ENCODE assay signal across 13 cellular contexts in genomic region chr19:1810439-1811160, GRCh38. TPM values are rescaled to one million over a fixed set of nuclear protein-coding genes. Genes with fewer than 3 reads are reported as not detected.
DNase-seq lines count a peak whose midpoint lies in the region; ATAC-seq, FAIRE-seq and TF ChIP-seq lines count a peak whose summit lies in the region.
"Had no signal": no experiment of that assay in that cellular context is flagged by ENCODE, and none has a peak within 500 bp of the region (broad histone marks: within the 10 kb centered on the region; RNA-seq: fewer than 3 reads in every experiment).

No MANE protein-coding gene starts in this region.

- no peak overlapping the region for H3K4me2 ChIP-seq in astrocyte (ENCODE audit: low read length)
- no peak overlapping the region for H3K4me2 ChIP-seq in neural progenitor cell

- peak overlapping the region in 6 of 7 donors; percentile 41 to 84 (median 50) for H3K27ac Mint-ChIP-seq in CD4-positive, alpha-beta memory T cell
- no peak overlapping the region for H3K27ac Mint-ChIP-seq in astrocyte (ENCODE audit: unreplicated experiment)
- H3K27ac Mint-ChIP-seq in neural progenitor cell, result no peak overlapping the region

- no peak for TF ChIP-seq CTCF in astrocyte (IDR thresholded peaks at IDR 0.05; ENCODE audit: insufficient read depth, low read depth, low read length)
- no peak for TF ChIP-seq CTCF in neural progenitor cell (IDR thresholded peaks at IDR 0.05)

- H3K36me3 Mint-ChIP-seq in CD4-positive, alpha-beta memory T cell, result peaks cover 3 to 12% of the 10 kb centered on the region in 2 donors
- H3K36me3 Mint-ChIP-seq in astrocyte (ENCODE audit: low read depth, unreplicated experiment), result peaks cover 4% of the 10 kb centered on the region
- no peaks in the 10 kb centered on the region for H3K36me3 Mint-ChIP-seq in neural progenitor cell

- H3K27me3 ChIP-seq in CD4-positive, alpha-beta memory T cell (ENCODE audit: insufficient read depth, low read length), result no peaks in the 10 kb centered on the region
- no peaks in the 10 kb centered on the region for H3K27me3 ChIP-seq in astrocyte (ENCODE audit: insufficient read depth, low read length)
- H3K27me3 ChIP-seq in neural progenitor cell, result peaks cover 17% of the 10 kb centered on the region

- H3K9ac ChIP-seq in astrocyte (ENCODE audit: low read length), result no peak overlapping the region
- H3K9ac ChIP-seq in neural progenitor cell, result no peak overlapping the region

- no peaks in the 10 kb centered on the region for H3K79me2 ChIP-seq in astrocyte (ENCODE audit: insufficient read depth, low read length)
- H3K79me2 ChIP-seq in neural progenitor cell (ENCODE audit: low read depth), result no peaks in the 10 kb centered on the region

- peak overlapping the region; percentile 17 to 87 (median 43) for H3K4me3 Mint-ChIP-seq in CD4-positive, alpha-beta memory T cell
- H3K4me3 Mint-ChIP-seq in astrocyte (ENCODE audit: unreplicated experiment), result peak overlapping the region; percentile 67
- H3K4me3 Mint-ChIP-seq in neural progenitor cell, result peak overlapping the region; percentile 35

- no peak overlapping the region for H3K27ac ChIP-seq in CD4-positive, alpha-beta memory T cell (ENCODE audit: low read depth, low read length)
- H3K27ac ChIP-seq in KOPT-K1 (ENCODE audit: low read depth, low read length, poor library complexity, severe bottlenecking) (peak overlapping the region; percentile 58), astrocyte (ENCODE audit: low read depth, low read length) (no peak overlapping the region), neural progenitor cell (no peak overlapping the region)
- H3K27ac ChIP-seq: SJCRH30 had no signal

- no peaks in the 10 kb centered on the region for H3K27me3 Mint-ChIP-seq in CD4-positive, alpha-beta memory T cell
- H3K27me3 Mint-ChIP-seq in astrocyte (ENCODE audit: low read depth, unreplicated experiment) (peaks cover 6% of the 10 kb centered on the region), neural progenitor cell (ENCODE audit: insufficient read depth, low read depth) (peaks cover 17% of the 10 kb centered on the region)

- no peaks in the 10 kb centered on the region for H4K20me1 ChIP-seq in astrocyte (ENCODE audit: insufficient read depth, low read length)
- H4K20me1 ChIP-seq in neural progenitor cell (ENCODE audit: low read depth), result peaks cover 11% of the 10 kb centered on the region

- no peaks in the 10 kb centered on the region for H3K9me3 Mint-ChIP-seq in CD4-positive, alpha-beta memory T cell
- H3K9me3 Mint-ChIP-seq in astrocyte (ENCODE audit: unreplicated experiment) (peaks cover 2% of the 10 kb centered on the region), neural progenitor cell (no peaks in the 10 kb centered on the region)

- peaks cover 10 to 15% (median 11%) of the 10 kb centered on the region in 4 donors for H3K4me1 Mint-ChIP-seq in CD4-positive, alpha-beta memory T cell
- H3K4me1 Mint-ChIP-seq in astrocyte (ENCODE audit: low read depth, unreplicated experiment) (no peaks in the 10 kb centered on the region), neural progenitor cell (peaks cover 12% of the 10 kb centered on the region)

- POLR2A ChIA-PET in CD4-positive, alpha-beta memory T cell (lab: Charles Lee; ENCODE audit: partially characterized antibody), result interaction anchor here (1.0 to 1.1 kb wide), 2 partner anchors 16 to 21 kb away, joined by 3 read pairs; no protein-coding TSS in a partner anchor

- no peak overlapping the region for H3K4me3 ChIP-seq in CD4-positive, alpha-beta memory T cell (ENCODE audit: low read length in 2 of 2)
- H3K4me3 ChIP-seq in astrocyte (ENCODE audit: insufficient read depth, low read depth, low read length) (no peak overlapping the region), neural progenitor cell (no peak overlapping the region)
- H3K4me3 ChIP-seq: SJCRH30 had no signal

- DNase-seq in CD4-positive, alpha-beta memory T cell, result no peak
- DNase-seq in astrocyte (ENCODE audit: low read depth) (no peak), neural progenitor cell (ENCODE audit: low spot score) (no peak), glomerular visceral epithelial cell (ENCODE audit: extremely low spot score) (no peak), GM19239 (ENCODE audit: insufficient read length, low spot score) (no peak), DMS114 treated with DMSO at 0.1 percent for 48 hours (lab: John Stamatoyannopoulos, UW; ENCODE audit: unreplicated experiment) (no peak)
- DNase-seq: NCI-H1436 treated with DMSO at 0.1 percent for 48 hours had no signal

- peaks cover 14% of the 10 kb centered on the region for H3K4me1 ChIP-seq in CD4-positive, alpha-beta memory T cell (ENCODE audit: insufficient read depth, low read length)
- H3K4me1 ChIP-seq in astrocyte (ENCODE audit: insufficient read depth, low read length) (peaks cover 14% of the 10 kb centered on the region), neural progenitor cell (no peaks in the 10 kb centered on the region)

- H2AFZ ChIP-seq in astrocyte (ENCODE audit: low read depth, low read length) (no peak overlapping the region), neural progenitor cell (replicated peaks) (no peak overlapping the region)

- peaks cover 4% of the 10 kb centered on the region for H3K36me3 ChIP-seq in CD4-positive, alpha-beta memory T cell (ENCODE audit: insufficient read depth, low read length)
- peaks cover 42% of the 10 kb centered on the region for H3K36me3 ChIP-seq in KOPT-K1 (ENCODE audit: insufficient read depth, low read length)
- H3K36me3 ChIP-seq in astrocyte (ENCODE audit: insufficient read depth, low read length), result no peaks in the 10 kb centered on the region
- no peaks in the 10 kb centered on the region for H3K36me3 ChIP-seq in neural progenitor cell
- H3K36me3 ChIP-seq: SJCRH30 had no signal

- no peak for ATAC-seq in HG03432 (IDR thresholded peaks at IDR 0.05; ENCODE audit: unreplicated experiment)
- ATAC-seq: GM12878 had no signal

- CTCF ChIA-PET in CD4-positive, alpha-beta memory T cell (lab: Charles Lee; ENCODE audit: partially characterized antibody), result interaction anchor here (1.0 to 1.7 kb wide), 2 partner anchors 16 to 28 kb away, joined by 3 to 4 read pairs; no protein-coding TSS in a partner anchor

- FAIRE-seq in astrocyte (lab: Jason Lieb, UNC) (no peak), GM19239 (lab: Jason Lieb, UNC) (no peak)
- FAIRE-seq: GM12878 had no signal

- no peaks in the 10 kb centered on the region for H3K9me3 ChIP-seq in CD4-positive, alpha-beta memory T cell (ENCODE audit: control insufficient read depth in 1 of 2, low read length in 2 of 2)
- no peaks in the 10 kb centered on the region for H3K9me3 ChIP-seq in KOPT-K1 (ENCODE audit: insufficient read depth, low read length, poor library complexity, severe bottlenecking)
- H3K9me3 ChIP-seq in astrocyte (ENCODE audit: insufficient read depth, low read depth, low read length), result no peaks in the 10 kb centered on the region
- no peaks in the 10 kb centered on the region for H3K9me3 ChIP-seq in neural progenitor cell (ENCODE audit: low read depth)
- H3K9me3 ChIP-seq: SJCRH30 had no signal

- H3F3A ChIP-seq in neural progenitor cell (ENCODE audit: low read depth), result peaks cover 2% of the 10 kb centered on the region

- intact Hi-C loops in CD4-positive, alpha-beta memory T cell (cut with micrococcal nuclease), result loop anchor here (5.0 kb wide), 2 partner anchors 43 to 218 kb away; partner anchors contain the start of gene MBD3

RNA-seq across cellular contexts. Expression of gene ATP8B3, which starts 1.5 kb away (rescaled TPM):
- 1 to 10 TPM; 4.9 to 5.5 TPM for total RNA-seq in CD4-positive, alpha-beta memory T cell
- polyA plus RNA-seq in CD4-positive, alpha-beta memory T cell, result 1 to 10 TPM in 1 of 2 donors, under 1 TPM in 1; 0.73 to 2.3 TPM
- total RNA-seq in astrocyte, result 3.0 and 4.4 TPM in 2 replicates
- 0.06 and 1.5 TPM in 2 replicates for total RNA-seq in neural progenitor cell (ENCODE audit: low replicate concordance)

RNA-seq across cellular contexts. Expression of gene REXO1, which starts 37.7 kb away (rescaled TPM):
- 10 to 100 TPM; 57.1 to 57.3 TPM for total RNA-seq in CD4-positive, alpha-beta memory T cell
- 10 to 100 TPM in 1 of 2 donors, 1 to 10 TPM in 1; 1.5 to 11.9 TPM for polyA plus RNA-seq in CD4-positive, alpha-beta memory T cell
- 35.5 and 36.2 TPM in 2 replicates for total RNA-seq in astrocyte
- 12.8 and 38.7 TPM in 2 replicates for total RNA-seq in neural progenitor cell (ENCODE audit: low replicate concordance)

RNA-seq across cellular contexts. Expression of gene KLF16, which starts 52.8 kb away (rescaled TPM):
- 10 to 100 TPM; 17.9 to 19.3 TPM for total RNA-seq in CD4-positive, alpha-beta memory T cell
- 1 to 10 TPM in 1 of 2 donors, under 1 TPM in 1; 0.39 to 1.3 TPM for polyA plus RNA-seq in CD4-positive, alpha-beta memory T cell
- total RNA-seq in astrocyte (52.4 and 58.1 TPM in 2 replicates), neural progenitor cell (ENCODE audit: low replicate concordance) (1.0 and 4.8 TPM in 2 replicates)

RNA-seq across cellular contexts. Expression of gene ONECUT3, which starts 57.3 kb away (rescaled TPM):
- total RNA-seq in CD4-positive, alpha-beta memory T cell, result not detected
- not detected for polyA plus RNA-seq in CD4-positive, alpha-beta memory T cell
- total RNA-seq in astrocyte (not detected in 2 replicates), neural progenitor cell (ENCODE audit: low replicate concordance) (0.09 TPM in 1 of 2 replicates, not detected in the other)
- total RNA-seq: GM12878, posterior vena cava, SJCRH30 had no signal
- polyA plus RNA-seq: adipose tissue, GM12878 had no signal

Comparison
In these comparisons a context has a peak if more than half of its experiments do, and no peak if none do; other contexts are left out.
1. H3K27ac Mint-ChIP-seq: peak in CD4-positive, alpha-beta memory T cell (6 of 7); none in astrocyte (single experiment) and neural progenitor cell (single experiment).
2. Peak in every context shown above with its lines, with median percentiles within 50 percentile points of each other: H3K4me3 Mint-ChIP-seq.